1 cellular context compared by ENCODE assay signal in the genomic region with DNA sequence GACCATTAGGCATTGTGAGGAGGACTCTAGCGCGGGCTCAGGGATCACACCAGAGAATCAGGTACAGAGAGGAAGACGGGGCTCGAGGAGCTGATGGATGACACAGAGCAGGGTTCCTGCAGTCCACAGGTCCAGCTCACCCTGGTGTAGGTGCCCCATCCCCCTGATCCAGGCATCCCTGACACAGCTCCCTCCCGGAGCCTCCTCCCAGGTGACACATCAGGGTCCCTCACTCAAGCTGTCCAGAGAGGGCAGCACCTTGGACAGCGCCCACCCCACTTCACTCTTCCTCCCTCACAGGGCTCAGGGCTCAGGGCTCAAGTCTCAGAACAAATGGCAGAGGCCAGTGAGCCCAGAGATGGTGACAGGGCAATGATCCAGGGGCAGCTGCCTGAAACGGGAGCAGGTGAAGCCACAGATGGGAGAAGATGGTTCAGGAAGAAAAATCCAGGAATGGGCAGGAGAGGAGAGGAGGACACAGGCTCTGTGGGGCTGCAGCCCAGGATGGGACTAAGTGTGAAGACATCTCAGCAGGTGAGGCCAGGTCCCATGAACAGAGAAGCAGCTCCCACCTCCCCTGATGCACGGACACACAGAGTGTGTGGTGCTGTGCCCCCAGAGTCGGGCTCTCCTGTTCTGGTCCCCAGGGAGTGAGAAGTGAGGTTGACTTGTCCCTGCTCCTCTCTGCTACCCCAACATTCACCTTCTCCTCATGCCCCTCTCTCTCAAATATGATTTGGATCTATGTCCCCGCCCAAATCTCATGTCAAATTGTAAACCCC.
TF ChIP-seq lines count a peak whose summit lies in the region.

No MANE protein-coding gene starts in this region.

TF ChIP-seq in GM12878, 131 proteins besides CTCF, POLR2A, EP300 and RAD21:
- TF ChIP-seq REST (IDR thresholded peaks at IDR 0.05; ENCODE audit: low read depth, low read length) (peak; percentile 93), BHLHE40 (IDR thresholded peaks at IDR 0.05; ENCODE audit: borderline replicate concordance in 1 of 2, low read depth in 2 of 2, low read length in 1 of 2) (no peak)
